Comparison of ENCODE assay signal across 22 cellular contexts in the genomic region with DNA sequence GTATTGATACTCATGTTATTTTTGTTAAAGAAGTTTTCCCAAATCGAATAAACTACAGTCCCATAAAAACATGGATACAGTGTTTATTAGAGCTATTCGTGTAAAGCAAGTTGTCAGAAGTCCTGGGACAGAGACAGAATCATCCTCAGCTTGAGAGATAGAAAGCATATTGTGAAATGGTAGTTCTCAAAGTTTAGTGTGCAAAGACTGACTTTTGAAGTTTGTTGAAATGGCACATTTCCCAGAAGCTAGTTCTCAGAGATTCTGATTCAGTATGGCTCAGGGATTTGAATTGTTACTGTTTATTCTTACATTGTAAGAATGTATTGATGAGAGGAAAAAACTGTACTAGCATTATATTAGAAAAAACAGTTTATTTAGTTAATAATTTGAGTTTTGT. TPM values are rescaled to one million over a fixed set of nuclear protein-coding genes. Genes with fewer than 3 reads are reported as not detected.
DNase-seq lines count a peak whose midpoint lies in the region; ATAC-seq and TF ChIP-seq lines count a peak whose summit lies in the region.
"Had no signal": no experiment of that assay in that cellular context is flagged by ENCODE, and none has a peak within 500 bp of the region (broad histone marks: within the 10 kb centered on the region; RNA-seq: fewer than 3 reads in every experiment).

No MANE protein-coding gene starts in this region.

- peaks cover 0 to 4% of the 10 kb centered on the region in 2 donors for H3K9me3 Mint-ChIP-seq in stimulated activated naive B cell treated with anti-CD40 and anti-IgM and Interleukin-4, amounts not matched to agents 10 μg/mL and 1 μg/mL and 100 μg/mL, for 72 hours
- H3K9me3 Mint-ChIP-seq: stimulated activated effector memory CD8-positive, alpha-beta T cell treated with anti-CD3 and anti-CD28 coated beads, Interleukin-12 subunit alpha, Interleukin-12 subunit beta, amount 100 ng/mL, for 72 hours had no signal

- TF ChIP-seq CTCF in liver (IDR thresholded peaks at IDR 0.05; ENCODE audit: low read depth, low read length, missing input control), result no peak

- ATAC-seq in Right ventricle myocardium inferior (peak; percentile 61), aorta (ENCODE audit: low FRiP score) (peak; percentile 73), HG02588 (IDR thresholded peaks at IDR 0.05; ENCODE audit: unreplicated experiment) (no peak), GM18867 (IDR thresholded peaks at IDR 0.05; ENCODE audit: unreplicated experiment) (no peak)
- no peak for ATAC-seq in stimulated activated naive B cell treated with anti-CD40 and anti-IgM and Interleukin-4, amounts not matched to agents 10 μg/mL and 1 μg/mL and 100 μg/mL, for 72 hours (replicated peaks)
- ATAC-seq: stimulated activated effector memory CD8-positive, alpha-beta T cell treated with anti-CD3 and anti-CD28 coated beads, Interleukin-12 subunit alpha, Interleukin-12 subunit beta, amount 100 ng/mL, for 72 hours had no signal

- H3K4me1 ChIP-seq in liver (ENCODE audit: control insufficient read depth in 4 of 4, insufficient read depth in 4 of 4, low read length in 3 of 4), result peaks cover 3 to 21% (median 12%) of the 10 kb centered on the region in 4 donors
- H3K4me1 ChIP-seq in aorta (ENCODE audit: control insufficient read depth in 1 of 2, insufficient read depth in 2 of 2, low read length in 2 of 2), result no peaks in the 10 kb centered on the region

- no peaks in the 10 kb centered on the region for H3K36me3 Mint-ChIP-seq in stimulated activated naive B cell treated with anti-CD40 and anti-IgM and Interleukin-4, amounts not matched to agents 10 μg/mL and 1 μg/mL and 100 μg/mL, for 72 hours
- H3K36me3 Mint-ChIP-seq: CD4-positive, CD25-positive, alpha-beta regulatory T cell; stimulated activated effector memory CD8-positive, alpha-beta T cell treated with anti-CD3 and anti-CD28 coated beads, Interleukin-12 subunit alpha, Interleukin-12 subunit beta, amount 100 ng/mL, for 72 hours had no signal

- intact Hi-C loops in Right ventricle myocardium inferior (cut with DNase I) (no loop called here), cardiac septum (cut with DNase I) (no loop called here), aorta (cut with DNase I) (no loop called here)

- no peak overlapping the region for H3K9ac ChIP-seq in liver (ENCODE audit: low read depth in 1 of 2, low read length in 2 of 2)
- H3K9ac ChIP-seq: KMS-11 had no signal

- H3K27me3 Mint-ChIP-seq in stimulated activated naive B cell treated with anti-CD40 and anti-IgM and Interleukin-4, amounts not matched to agents 10 μg/mL and 1 μg/mL and 100 μg/mL, for 72 hours, result peaks cover 0 to 5% of the 10 kb centered on the region in 2 donors

- H3K4me1 Mint-ChIP-seq in stimulated activated naive B cell treated with anti-CD40 and anti-IgM and Interleukin-4, amounts not matched to agents 10 μg/mL and 1 μg/mL and 100 μg/mL, for 72 hours, result no peaks in the 10 kb centered on the region
- H3K4me1 Mint-ChIP-seq: stimulated activated effector memory CD8-positive, alpha-beta T cell treated with anti-CD3 and anti-CD28 coated beads, Interleukin-12 subunit alpha, Interleukin-12 subunit beta, amount 100 ng/mL, for 72 hours had no signal

- peak in 1 of 2 donors; percentile 29 for TF ChIP-seq RAD21 in liver (IDR thresholded peaks at IDR 0.05)

- no peaks in the 10 kb centered on the region for H3K36me3 ChIP-seq in liver (ENCODE audit: control insufficient read depth in 4 of 4, insufficient read depth in 3 of 4, low read depth in 1 of 4, low read length in 3 of 4)
- no peaks in the 10 kb centered on the region for H3K36me3 ChIP-seq in aorta (ENCODE audit: control insufficient read depth in 1 of 2, insufficient read depth in 2 of 2, low read length in 1 of 2)

- H3K27ac ChIP-seq in liver (ENCODE audit: low read depth in 1 of 2, low read length in 2 of 2) (peak overlapping the region in 1 of 2 donors; percentile 30), aorta (ENCODE audit: low read depth in 1 of 2, low read length in 2 of 2) (no peak overlapping the region)
- H3K27ac ChIP-seq: KMS-11, RWPE1, VCaP had no signal

- H3K4me3 Mint-ChIP-seq in stimulated activated naive B cell treated with anti-CD40 and anti-IgM and Interleukin-4, amounts not matched to agents 10 μg/mL and 1 μg/mL and 100 μg/mL, for 72 hours, result no peak overlapping the region
- H3K4me3 Mint-ChIP-seq: CD4-positive, CD25-positive, alpha-beta regulatory T cell; stimulated activated effector memory CD8-positive, alpha-beta T cell treated with anti-CD3 and anti-CD28 coated beads, Interleukin-12 subunit alpha, Interleukin-12 subunit beta, amount 100 ng/mL, for 72 hours had no signal

- no peak overlapping the region for H3K27ac Mint-ChIP-seq in stimulated activated naive B cell treated with anti-CD40 and anti-IgM and Interleukin-4, amounts not matched to agents 10 μg/mL and 1 μg/mL and 100 μg/mL, for 72 hours
- H3K27ac Mint-ChIP-seq: stimulated activated effector memory CD8-positive, alpha-beta T cell treated with anti-CD3 and anti-CD28 coated beads, Interleukin-12 subunit alpha, Interleukin-12 subunit beta, amount 100 ng/mL, for 72 hours had no signal

- H3K9me3 ChIP-seq in liver (ENCODE audit: control insufficient read depth in 4 of 4, low read length in 3 of 4), result no peaks in the 10 kb centered on the region
- H3K9me3 ChIP-seq in aorta (ENCODE audit: control insufficient read depth, low read length), result no peaks in the 10 kb centered on the region

- WGBS in liver, result 42% methylated on average over 2 of the region's 2 CpGs
- 69 to 70% methylated on average over 2 of the region's 2 CpGs for WGBS in aorta, 2 donors

- no peak overlapping the region for H3K4me3 ChIP-seq in liver (ENCODE audit: low read depth in 1 of 3, low read length in 3 of 3)
- no peak overlapping the region for H3K4me3 ChIP-seq in aorta (ENCODE audit: low read length in 2 of 2)

- H3K27me3 ChIP-seq in liver (ENCODE audit: control insufficient read depth in 4 of 4, insufficient read depth in 4 of 4, low read length in 3 of 4) (no peaks in the 10 kb centered on the region), aorta (ENCODE audit: control insufficient read depth in 1 of 2, insufficient read depth in 2 of 2, low read length in 1 of 2) (no peaks in the 10 kb centered on the region)

- DNase-seq in Right ventricle myocardium inferior (ENCODE audit: missing footprints) (no peak), cardiac septum (ENCODE audit: low spot score) (no peak), fibroblast of gingiva (ENCODE audit: low read depth) (peak; percentile 82), aorta (no peak)
- DNase-seq in stimulated activated naive B cell treated with anti-CD40 and anti-IgM and Interleukin-4, amounts not matched to agents 10 μg/mL and 1 μg/mL and 100 μg/mL, for 72 hours, result no peak
- DNase-seq: activated CD4-positive, alpha-beta T cell treated with anti-CD3 and anti-CD28 coated beads, Interleukin-2, amount 50 U/mL, for 48 hours; CD4-positive, CD25-positive, alpha-beta regulatory T cell; DMS79 treated with DMSO at 0.1 percent for 48 hours; NCI-H1417 treated with DMSO at 0.1 percent for 48 hours; NK-92 treated with Interleukin-12 subunit alpha and Interleukin-12 subunit beta, amount 100 ng/mL, for 24 hours; T-helper 1 cell; trophoblast cell had no signal

TF ChIP-seq in liver, 16 proteins besides CTCF, POLR2A, EP300 and RAD21:
- TF ChIP-seq YY1 (IDR thresholded peaks at IDR 0.05) (peak; percentile 21), HNF4A (conservative IDR thresholded peaks at IDR 0.05) (peak; percentile 54 to 59), SP1 (IDR thresholded peaks at IDR 0.05) (no peak)
- TF ChIP-seq, protein P1, sequence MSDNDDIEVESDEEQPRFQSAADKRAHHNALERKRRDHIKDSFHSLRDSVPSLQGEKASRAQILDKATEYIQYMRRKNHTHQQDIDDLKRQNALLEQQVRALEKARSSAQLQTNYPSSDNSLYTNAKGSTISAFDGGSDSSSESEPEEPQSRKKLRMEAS (IDR thresholded peaks at IDR 0.05), result peak; percentile 11
- TF ChIP-seq, protein P2, sequence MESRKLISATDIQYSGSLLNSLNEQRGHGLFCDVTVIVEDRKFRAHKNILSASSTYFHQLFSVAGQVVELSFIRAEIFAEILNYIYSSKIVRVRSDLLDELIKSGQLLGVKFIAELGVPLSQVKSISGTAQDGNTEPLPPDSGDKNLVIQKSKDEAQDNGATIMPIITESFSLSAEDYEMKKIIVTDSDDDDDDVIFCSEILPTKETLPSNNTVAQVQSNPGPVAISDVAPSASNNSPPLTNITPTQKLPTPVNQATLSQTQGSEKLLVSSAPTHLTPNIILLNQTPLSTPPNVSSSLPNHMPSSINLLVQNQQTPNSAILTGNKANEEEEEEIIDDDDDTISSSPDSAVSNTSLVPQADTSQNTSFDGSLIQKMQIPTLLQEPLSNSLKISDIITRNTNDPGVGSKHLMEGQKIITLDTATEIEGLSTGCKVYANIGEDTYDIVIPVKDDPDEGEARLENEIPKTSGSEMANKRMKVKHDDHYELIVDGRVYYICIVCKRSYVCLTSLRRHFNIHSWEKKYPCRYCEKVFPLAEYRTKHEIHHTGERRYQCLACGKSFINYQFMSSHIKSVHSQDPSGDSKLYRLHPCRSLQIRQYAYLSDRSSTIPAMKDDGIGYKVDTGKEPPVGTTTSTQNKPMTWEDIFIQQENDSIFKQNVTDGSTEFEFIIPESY (IDR thresholded peaks at IDR 0.05), result no peak

RNA-seq across cellular contexts. Expression of a gene that starts 22.1 kb away (rescaled TPM):
- not detected for total RNA-seq in Right ventricle myocardium inferior
- not detected for total RNA-seq in cardiac septum
- total RNA-seq in liver, result not detected
- not detected for polyA plus RNA-seq in liver
- total RNA-seq in aorta, result not detected
- not detected for polyA plus RNA-seq in aorta
- total RNA-seq: A172; CD4-positive, CD25-positive, alpha-beta regulatory T cell; cerebellum; osteocyte had no signal
- polyA plus RNA-seq: CD4-positive, CD25-positive, alpha-beta regulatory T cell had no signal

RNA-seq across cellular contexts. Expression of a gene that starts 40.7 kb away (rescaled TPM):
- total RNA-seq in Right ventricle myocardium inferior (13.2 TPM), cardiac septum (14.2 TPM), liver (10 to 100 TPM in 1 of 2 donors, 1 to 10 TPM in 1; 8.2 to 19.9 TPM), aorta (10 to 100 TPM; 15.7 to 25.8 TPM)
- polyA plus RNA-seq in liver (10 to 100 TPM in 1 of 2 donors, 1 to 10 TPM in 1; 9.9 to 12.0 TPM), aorta (10 to 100 TPM in 1 of 2 donors, 1 to 10 TPM in 1; 6.3 to 12.7 TPM)

Comparison
In these comparisons a context has a peak if more than half of its experiments do, and no peak if none do; other contexts are left out.
1. ATAC-seq: peak in Right ventricle myocardium inferior (single experiment) and aorta (single experiment); none in HG02588 (single experiment), stimulated activated naive B cell treated with anti-CD40 and anti-IgM and Interleukin-4, amounts not matched to agents 10 μg/mL and 1 μg/mL and 100 μg/mL, for 72 hours (0 of 2) and GM18867 (single experiment).